In the genomic region with DNA sequence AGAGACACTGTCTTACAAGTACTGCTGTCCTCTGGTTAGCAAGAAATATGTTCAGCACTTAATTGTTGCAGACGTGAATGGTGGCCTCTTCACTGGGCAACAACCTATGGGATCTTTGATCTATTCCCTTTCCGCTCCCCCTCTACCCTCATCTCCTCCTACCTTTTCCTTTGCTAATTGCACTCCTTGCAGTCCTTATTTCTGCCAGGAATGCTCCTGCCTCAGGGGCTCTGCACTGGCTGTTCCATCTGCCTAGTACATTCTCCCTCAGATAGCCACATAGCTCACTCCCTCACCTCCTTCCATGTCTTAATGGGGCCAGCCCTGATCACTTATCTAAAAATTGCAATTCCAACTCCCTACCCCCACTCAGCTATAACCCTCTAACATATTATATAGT, we compare ENCODE assay signal across 29 cellular contexts.
"Had no signal": no experiment of that assay in that cellular context is flagged by ENCODE, and none has a peak within 500 bp of the region (broad histone marks: within the 10 kb centered on the region; RNA-seq: fewer than 3 reads in every experiment).

No MANE protein-coding gene starts in this region.

- DNase-seq: colonic mucosa; effector CD8-positive, alpha-beta T cell; endodermal cell; foreskin keratinocyte; heart left ventricle; immature natural killer cell; left ventricle myocardium superior; lower lobe of right lung; nucleus accumbens; stimulated activated CD4-positive, alpha-beta T cell treated with anti-CD3 and anti-CD28 coated beads, Interleukin-12 subunit alpha, Interleukin-12 subunit beta, amount 100 ng/mL, for 4 hours; stimulated activated CD4-positive, alpha-beta T cell treated with anti-CD3 and anti-CD28 coated beads, Interleukin-1b, Interleukin-23, amount 100 ng/mL, for 48 hours; stimulated activated CD4-positive, alpha-beta T cell treated with anti-CD3 and anti-CD28 coated beads, Interleukin-4, amount 100 ng/mL, for 24 hours; stimulated activated naive CD4-positive, alpha-beta T cell treated with Interleukin-2 at 50 U/mL for 16 hours; stomach; thyroid gland had no signal

- H3K9me3 ChIP-seq: colonic mucosa, gastroesophageal sphincter, heart left ventricle, lower lobe of right lung, prostate gland, right atrium auricular region, stomach, thyroid gland had no signal

- H3K79me2 ChIP-seq: hepatocyte had no signal

- H3K9me3 Mint-ChIP-seq: immature natural killer cell; natural killer cell treated with Interleukin-12 subunit alpha and Interleukin-12 subunit beta and Interleukin-15 and Interleukin-18, amount 100 ng/mL, for 72 hours; type B pancreatic cell had no signal

- H3K4me2 ChIP-seq: hepatocyte, smooth muscle cell had no signal

- H3K4me3 Mint-ChIP-seq: dendritic cell treated with granulocyte-macrophage colony-stimulating factor and Interleukin-4, amounts not matched to agents 40 ng/mL and 50 ng/mL, for 4 days; endodermal cell; immature natural killer cell; memory B cell; natural killer cell treated with Interleukin-12 subunit alpha and Interleukin-12 subunit beta and Interleukin-15 and Interleukin-18, amount 100 ng/mL, for 72 hours; stimulated activated effector memory CD8-positive, alpha-beta T cell treated with anti-CD3 and anti-CD28 coated beads, Interleukin-12 subunit alpha, Interleukin-12 subunit beta, amount 100 ng/mL, for 72 hours; type B pancreatic cell had no signal

- H2AFZ ChIP-seq: hepatocyte had no signal

- H3K27ac ChIP-seq: colonic mucosa, epithelial cell of prostate, foreskin keratinocyte, gastroesophageal sphincter, heart left ventricle, hepatocyte, lower lobe of right lung, prostate gland, right atrium auricular region, stomach, thyroid gland had no signal

- H3K4me3 ChIP-seq: colonic mucosa, gastroesophageal sphincter, heart left ventricle, hepatocyte, lower lobe of right lung, prostate gland, right atrium auricular region, smooth muscle cell, stomach, thyroid gland had no signal

- H3K4me1 Mint-ChIP-seq: immature natural killer cell; memory B cell; stimulated activated effector memory CD8-positive, alpha-beta T cell treated with anti-CD3 and anti-CD28 coated beads, Interleukin-12 subunit alpha, Interleukin-12 subunit beta, amount 100 ng/mL, for 72 hours had no signal

- H3K36me3 Mint-ChIP-seq: immature natural killer cell; memory B cell; natural killer cell treated with Interleukin-12 subunit alpha and Interleukin-12 subunit beta and Interleukin-15 and Interleukin-18, amount 100 ng/mL, for 72 hours; stimulated activated effector memory CD8-positive, alpha-beta T cell treated with anti-CD3 and anti-CD28 coated beads, Interleukin-12 subunit alpha, Interleukin-12 subunit beta, amount 100 ng/mL, for 72 hours; type B pancreatic cell had no signal

- H3K4me1 ChIP-seq: colonic mucosa, foreskin keratinocyte, prostate gland had no signal

- H3K27me3 ChIP-seq: colonic mucosa, gastroesophageal sphincter, heart left ventricle, hepatocyte, right atrium auricular region, stomach, thyroid gland had no signal

- H3K27ac Mint-ChIP-seq: dendritic cell treated with granulocyte-macrophage colony-stimulating factor and Interleukin-4, amounts not matched to agents 40 ng/mL and 50 ng/mL, for 4 days; endodermal cell; immature natural killer cell; memory B cell; natural killer cell treated with Interleukin-12 subunit alpha and Interleukin-12 subunit beta and Interleukin-15 and Interleukin-18, amount 100 ng/mL, for 72 hours; stimulated activated effector memory CD8-positive, alpha-beta T cell treated with anti-CD3 and anti-CD28 coated beads, Interleukin-12 subunit alpha, Interleukin-12 subunit beta, amount 100 ng/mL, for 72 hours; type B pancreatic cell had no signal

- FAIRE-seq: keratinocyte had no signal

- ATAC-seq: esophagus mucosa; foreskin keratinocyte; gastroesophageal sphincter; heart left ventricle; left ventricle myocardium superior; lower lobe of right lung; natural killer cell treated with Interleukin-12 subunit alpha and Interleukin-12 subunit beta and Interleukin-15 and Interleukin-18, amount 100 ng/mL, for 72 hours; sciatic nerve; stimulated activated effector memory CD8-positive, alpha-beta T cell treated with anti-CD3 and anti-CD28 coated beads, Interleukin-12 subunit alpha, Interleukin-12 subunit beta, amount 100 ng/mL, for 72 hours had no signal

- H3K36me3 ChIP-seq: colonic mucosa, gastroesophageal sphincter, heart left ventricle, lower lobe of right lung, prostate gland, right atrium auricular region, stomach, thyroid gland had no signal
